In genomic region chr18:48488388-48488850, GRCh38 we compare ENCODE assay signal across 9 cellular contexts. TPM values are rescaled to one million over a fixed set of nuclear protein-coding genes. Genes with fewer than 3 reads are reported as not detected.
DNase-seq lines count a peak whose midpoint lies in the region; ATAC-seq, FAIRE-seq and TF ChIP-seq lines count a peak whose summit lies in the region.
"Had no signal": no experiment of that assay in that cellular context is flagged by ENCODE, and none has a peak within 500 bp of the region (broad histone marks: within the 10 kb centered on the region; RNA-seq: fewer than 3 reads in every experiment).

No MANE protein-coding gene starts in this region.

- no peaks in the 10 kb centered on the region for H3K9me1 ChIP-seq in K562 (ENCODE audit: control insufficient read depth, insufficient read depth, low read length)

- intact Hi-C loops in K562 (cut with micrococcal nuclease): no loop called here
- intact Hi-C loops in thyroid gland (cut with DNase I): no loop called here

- in situ Hi-C loops in K562 (cut with MboI): no loop called here

- POLR2A ChIA-PET in K562 (lab: Yijun Ruan, JAX): no interaction called here

- H3K4me2 ChIP-seq in K562 (ENCODE audit: insufficient read depth, low read length): no peak overlapping the region

- H3K36me3 ChIP-seq in K562 (ENCODE audit: control insufficient read depth, insufficient read depth, low read length) (no peaks in the 10 kb centered on the region), thyroid gland (no peaks in the 10 kb centered on the region)

- H2AFZ ChIP-seq in K562 (ENCODE audit: low read depth, low read length): no peak overlapping the region

- no peaks in the 10 kb centered on the region for H3K79me2 ChIP-seq in K562 (ENCODE audit: control insufficient read depth, insufficient read depth, low read length)

- H3K4me3 ChIP-seq in K562: no peak overlapping the region
- H3K4me3 ChIP-seq in thyroid gland (replicated peaks in 1 of 3): no peak overlapping the region

- DNase-seq in HT-29 (ENCODE audit: low spot score) (peak; percentile 63), K562 (ENCODE audit: extremely low read depth in 1 of 4, low spot score in 3 of 4) (peak in 1 of 4 experiments; percentile 14), iPS-NIHi7 (ENCODE audit: extremely low spot score) (peak; percentile 46), thyroid gland (peak; percentile 80 to 91), 8988T (no peak), superior temporal gyrus (ENCODE audit: extremely low spot score) (no peak)
- no peak for DNase-seq in stimulated activated CD4-positive, alpha-beta T cell treated with anti-CD3 and anti-CD28 coated beads, Interleukin-12 subunit alpha, Interleukin-12 subunit beta, amount 100 ng/mL, for 4 hours
- DNase-seq: activated CD8-positive, alpha-beta memory T cell treated with anti-CD3 and anti-CD28 coated beads, Interleukin-2, amount 50 U/mL, for 4 hours had no signal

- TF ChIP-seq CTCF in K562 (IDR thresholded peaks at IDR 0.05 in 2 of 3, conservative IDR thresholded peaks at IDR 0.05 in 1 of 3; ENCODE audit: insufficient read depth in 2 of 3, low read depth in 1 of 3, low read length in 3 of 3) (no peak), thyroid gland (IDR thresholded peaks at IDR 0.05) (no peak)

- H3K9me3 ChIP-seq in K562 (replicated peaks; ENCODE audit: control insufficient read depth, insufficient read depth, low read depth, low read length) (no peaks in the 10 kb centered on the region), thyroid gland (no peaks in the 10 kb centered on the region)

- ATAC-seq in K562 (no peak), HG02623 (IDR thresholded peaks at IDR 0.05; ENCODE audit: unreplicated experiment) (no peak)

- H3K27ac ChIP-seq in K562 (ENCODE audit: extremely low read depth, low read depth, low read length) (no peak overlapping the region), thyroid gland (peak overlapping the region in 1 of 3 donors; percentile 32)

- CTCF ChIA-PET in K562 (lab: Yijun Ruan, JAX; ENCODE audit: low intra/inter-chr PET ratio): no interaction called here

- FAIRE-seq in K562 (lab: Jason Lieb, UNC): no peak

- WGBS in K562 (ENCODE audit: insufficient coverage, low coverage, missing lambda C conversion rate): 2% methylated on average over 3 of the region's 3 CpGs
- WGBS in thyroid gland, 2 donors: 27 to 51% methylated on average over 3 of the region's 3 CpGs

- BruUV-seq in K562 (replicated peaks; lab: Mats Ljungman, UMichigan): no TSS peak

- H3K9ac ChIP-seq in K562 (ENCODE audit: insufficient read depth in 1 of 2, low read depth in 2 of 2, low read length in 2 of 2): no peak overlapping the region

- no peak for TF ChIP-seq EP300 in K562 (IDR thresholded peaks at IDR 0.05; ENCODE audit: low read length)

- H4K20me1 ChIP-seq in K562 (replicated peaks; ENCODE audit: control insufficient read depth, insufficient read depth, low read length): no peaks in the 10 kb centered on the region

- H3K4me1 ChIP-seq in K562 (replicated peaks in 1 of 2; ENCODE audit: control insufficient read depth in 2 of 2, insufficient read depth in 2 of 2, low read length in 2 of 2) (no peaks in the 10 kb centered on the region), thyroid gland (peaks cover 5 to 13% of the 10 kb centered on the region in 2 donors)

- peaks cover 0 to 3% of the 10 kb centered on the region in 2 experiments; a peak in 1 of 5 replicates for H3K27me3 ChIP-seq in K562 (ENCODE audit: control insufficient read depth in 2 of 2, insufficient read depth in 2 of 2, low read length in 2 of 2)
- no peaks in the 10 kb centered on the region for H3K27me3 ChIP-seq in thyroid gland

- TF ChIP-seq POLR2A in K562 (conservative IDR thresholded peaks at IDR 0.05): no peak
- TF ChIP-seq POLR2A in thyroid gland (IDR thresholded peaks at IDR 0.05): no peak

- no peak for TF ChIP-seq RAD21 in K562 (CRISPR knock-in tag; conservative IDR thresholded peaks at IDR 0.05 in 1 of 2, IDR thresholded peaks at IDR 0.05 in 1 of 2)

TF ChIP-seq in K562, 482 proteins besides CTCF, POLR2A, EP300 and RAD21 (continues in another document):
- no peak for TF ChIP-seq PBX2 (CRISPR knock-in tag; IDR thresholded peaks at IDR 0.05; ENCODE audit: low read depth)
- 0 out of 2 replicates have a peak, but pooled peaks have one; percentile 14 for TF ChIP-seq PBX2 (tag; conservative IDR thresholded peaks at IDR 0.05; ENCODE audit: low read depth)
- TF ChIP-seq TEAD1 (CRISPR knock-in tag; IDR thresholded peaks at IDR 0.05): peak in 1 of 2 experiments; percentile 85; a peak in 2 of 4 replicates
- no peak for TF ChIP-seq MBD2 (IDR thresholded peaks at IDR 0.05; ENCODE audit: borderline replicate concordance, low read depth)
- peak; percentile 78; the same call in 1 of the 2 replicates for TF ChIP-seq TEAD2 (tag; IDR thresholded peaks at IDR 0.05)
- no peak for TF ChIP-seq PCBP2 (IDR thresholded peaks at IDR 0.05; ENCODE audit: low read depth, low read length, poor library complexity, severe bottlenecking)
- peak; percentile 17 for TF ChIP-seq MEIS2 (IDR thresholded peaks at IDR 0.05; ENCODE audit: partially characterized antibody)
- no peak for TF ChIP-seq GMEB1 (CRISPR knock-in tag; IDR thresholded peaks at IDR 0.05)
- TF ChIP-seq MTF1 (CRISPR knock-in tag; IDR thresholded peaks at IDR 0.05; ENCODE audit: borderline replicate concordance): no peak
- TF ChIP-seq NFIC (IDR thresholded peaks at IDR 0.05): peak; percentile 56; the same call in 1 of the 2 replicates
- no peak for TF ChIP-seq ZNF589 (CRISPR knock-in tag; IDR thresholded peaks at IDR 0.05; ENCODE audit: low read depth)
- TF ChIP-seq RBM17 (IDR thresholded peaks at IDR 0.05; ENCODE audit: borderline replicate concordance, low read depth, low read length): no peak
- no peak for TF ChIP-seq CAMTA2 (CRISPR knock-in tag; conservative IDR thresholded peaks at IDR 0.05)
- TF ChIP-seq TEAD4 (IDR thresholded peaks at IDR 0.05; ENCODE audit: low read length): peak; percentile 29; the same call in 1 of the 2 replicates
- no peak for TF ChIP-seq TEAD4 (CRISPR knock-in tag; IDR thresholded peaks at IDR 0.05; ENCODE audit: borderline replicate concordance)
- peak; percentile 12; the same call in 1 of the 2 replicates for TF ChIP-seq JUND (IDR thresholded peaks at IDR 0.05; ENCODE audit: borderline replicate concordance, low read depth, low read length)
- no peak; the same call in 2 of the 3 replicates for TF ChIP-seq JUND (tag; IDR thresholded peaks at IDR 0.05; ENCODE audit: borderline replicate concordance, low read depth, low read length)
- TF ChIP-seq FOSL1 (tag; conservative IDR thresholded peaks at IDR 0.05): peak; percentile 66; the same call in 1 of the 2 replicates
- TF ChIP-seq CTBP1 (IDR thresholded peaks at IDR 0.05; ENCODE audit: borderline replicate concordance): peak; percentile 77

RNA-seq across cellular contexts. Expression of gene CTIF, which starts 50.4 kb away (rescaled TPM):
- total RNA-seq in HT-29 (2014; rRNA removed; shearing (Covaris generic)): 8.3 and 10.4 TPM in 2 replicates
- total RNA-seq in K562 (2011; cell fraction: chromatin; rRNA removed; ENCODE audit: low replicate concordance): 20.1 and 49.3 TPM in 2 replicates
- total RNA-seq in K562 (2011; cell fraction: nucleolus; rRNA removed): 14.0 and 21.6 TPM in 2 replicates
- total RNA-seq in K562 (2011; cell fraction: nucleoplasm; rRNA removed): 17.9 and 22.7 TPM in 2 replicates
- total RNA-seq in K562 (2014; rRNA removed): 2.2 and 6.6 TPM in 2 replicates
- 1.5 TPM in 2 replicates for total RNA-seq in K562 (2014; rRNA removed; fragmentation: Illumina TruSeq; extraction: Trizol)
- 2.4 and 3.7 TPM in 2 replicates for total RNA-seq in K562 (2015; rRNA removed; fragmentation: Illumina TruSeq; extraction: Trizol)
- 8.5 and 11.5 TPM in 2 replicates for total RNA-seq in K562 (2021)
- polyA plus RNA-seq in K562 (2011; rRNA removed): 2.2 and 4.8 TPM in 2 replicates
- 1.7 and 2.8 TPM in 2 replicates for polyA plus RNA-seq in K562 (2011; cell fraction: cytosol; rRNA removed)
- polyA plus RNA-seq in K562 (2011; cell fraction: nucleus; rRNA removed): 14.2 and 21.5 TPM in 2 replicates
- 5.6 and 6.6 TPM in 2 replicates for polyA plus RNA-seq in K562 (2012)
- 3.9 and 4.2 TPM in 2 replicates for polyA plus RNA-seq in K562 (2014; fragmentation: Illumina TruSeq; extraction: Trizol)
- polyA plus RNA-seq in K562 (2014; fragmentation: Nextera tagmentation; extraction: Ambion mirVana): under 1 TPM; 0.17 to 0.31 TPM
- 4.1 and 6.0 TPM in 2 replicates for polyA plus RNA-seq in K562 (2014; rRNA removed)
- 2.0 and 2.6 TPM in 2 replicates for polyA minus RNA-seq in K562 (2011; rRNA and poly(A)+ RNA removed)
- polyA minus RNA-seq in K562 (2011; cell fraction: cytosol; rRNA and poly(A)+ RNA removed): 3.9 and 8.2 TPM in 2 replicates
- 4.8 and 13.1 TPM in 2 replicates for polyA minus RNA-seq in K562 (2011; cell fraction: nucleus; rRNA and poly(A)+ RNA removed)
- 10 to 100 TPM; 18.7 to 29.8 (median 23.6) TPM for total RNA-seq in thyroid gland

Comparison
In these comparisons a context has a peak if more than half of its experiments do, and no peak if none do; other contexts are left out.
1. DNase-seq: peak in HT-29 (single experiment), iPS-NIHi7 (single experiment) and thyroid gland (2 of 2); none in 8988T (single experiment), stimulated activated CD4-positive, alpha-beta T cell treated with anti-CD3 and anti-CD28 coated beads, Interleukin-12 subunit alpha, Interleukin-12 subunit beta, amount 100 ng/mL, for 4 hours (single experiment) and superior temporal gyrus (single experiment).